18 cellular contexts compared by ENCODE assay signal in the genomic region with DNA sequence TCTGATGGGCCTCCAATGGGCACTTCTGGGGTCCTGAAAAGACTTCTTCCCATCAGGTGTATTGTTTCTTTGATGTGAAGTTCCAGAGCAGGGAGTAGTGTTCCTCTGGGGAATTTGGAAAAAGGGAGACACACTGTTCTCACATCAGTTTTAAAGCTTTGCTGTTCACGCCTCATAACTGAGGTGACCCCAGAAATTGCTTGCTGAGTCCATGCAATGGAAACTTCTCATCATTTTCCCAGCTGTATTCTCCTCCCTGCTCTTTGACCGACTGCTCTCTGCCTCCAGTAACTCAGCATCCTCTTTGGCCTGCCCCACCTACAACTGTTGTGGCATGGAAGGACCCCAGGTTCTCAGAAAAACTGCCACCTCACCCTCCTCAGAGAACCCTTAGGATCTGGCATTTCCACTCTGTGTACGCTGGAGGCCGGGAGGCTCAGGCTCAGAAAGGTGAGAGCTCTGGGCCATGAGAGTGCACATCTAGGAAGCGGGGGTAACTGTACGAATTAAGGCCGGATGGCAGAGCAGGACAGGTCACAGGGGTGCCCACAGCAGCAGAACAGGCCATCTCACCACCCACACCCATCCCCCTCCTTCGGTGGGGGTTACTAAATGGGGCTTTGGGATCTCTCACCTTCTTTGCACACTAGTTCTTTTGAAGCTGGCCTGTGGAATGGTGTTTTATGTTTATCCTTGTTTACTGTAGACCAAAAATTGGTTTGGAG. TPM values are rescaled to one million over a fixed set of nuclear protein-coding genes. Genes with fewer than 3 reads are reported as not detected.
DNase-seq lines count a peak whose midpoint lies in the region; ATAC-seq and TF ChIP-seq lines count a peak whose summit lies in the region.
"Had no signal": no experiment of that assay in that cellular context is flagged by ENCODE, and none has a peak within 500 bp of the region (broad histone marks: within the 10 kb centered on the region; RNA-seq: fewer than 3 reads in every experiment).

No MANE protein-coding gene starts in this region.

- H3K4me1 Mint-ChIP-seq in activated naive CD8-positive, alpha-beta T cell (ENCODE audit: low read depth), result peaks cover 19% of the 10 kb centered on the region
- peaks cover 28% of the 10 kb centered on the region for H3K4me1 Mint-ChIP-seq in activated naive CD8-positive, alpha-beta T cell treated with anti-CD3 and anti-CD28 coated beads, Interleukin-2, amount 50 U/mL, for 24 hours
- H3K4me1 Mint-ChIP-seq in activated T-helper 1 cell treated with anti-CD3 and anti-CD28 coated beads, Interleukin-12 subunit alpha, Interleukin-12 subunit beta, Interleukin-2, Interleukin-4 antibody, amounts not matched to agents 30 ng/mL and 10 ng/mL and 1 ng/mL, durations not matched to agents 14 hours and 24 hours and 36 hours (ENCODE audit: low read depth), result peaks cover 27% of the 10 kb centered on the region
- peaks cover 43% of the 10 kb centered on the region for H3K4me1 Mint-ChIP-seq in endothelial cell (ENCODE audit: unreplicated experiment)

- TF ChIP-seq CTCF in endothelial cell (IDR thresholded peaks at IDR 0.05; ENCODE audit: unreplicated experiment), result no peak

- H3K4me3 Mint-ChIP-seq in activated naive CD8-positive, alpha-beta T cell, result no peak overlapping the region
- H3K4me3 Mint-ChIP-seq in activated naive CD8-positive, alpha-beta T cell treated with anti-CD3 and anti-CD28 coated beads, Interleukin-2, amount 50 U/mL, for 24 hours, result no peak overlapping the region
- no peak overlapping the region for H3K4me3 Mint-ChIP-seq in activated T-helper 1 cell treated with anti-CD3 and anti-CD28 coated beads, Interleukin-12 subunit alpha, Interleukin-12 subunit beta, Interleukin-2, Interleukin-4 antibody, amounts not matched to agents 30 ng/mL and 10 ng/mL and 1 ng/mL, durations not matched to agents 14 hours and 24 hours and 36 hours
- H3K4me3 Mint-ChIP-seq in endothelial cell (ENCODE audit: unreplicated experiment), result no peak overlapping the region

- H3K9me3 Mint-ChIP-seq in activated naive CD8-positive, alpha-beta T cell (ENCODE audit: low read depth), result no peaks in the 10 kb centered on the region
- no peaks in the 10 kb centered on the region for H3K9me3 Mint-ChIP-seq in activated naive CD8-positive, alpha-beta T cell treated with anti-CD3 and anti-CD28 coated beads, Interleukin-2, amount 50 U/mL, for 24 hours
- H3K9me3 Mint-ChIP-seq in activated T-helper 1 cell treated with anti-CD3 and anti-CD28 coated beads, Interleukin-12 subunit alpha, Interleukin-12 subunit beta, Interleukin-2, Interleukin-4 antibody, amounts not matched to agents 30 ng/mL and 10 ng/mL and 1 ng/mL, durations not matched to agents 14 hours and 24 hours and 36 hours, result no peaks in the 10 kb centered on the region
- H3K9me3 Mint-ChIP-seq in endothelial cell (ENCODE audit: unreplicated experiment), result no peaks in the 10 kb centered on the region

- peaks cover 15% of the 10 kb centered on the region for H3K36me3 Mint-ChIP-seq in activated naive CD8-positive, alpha-beta T cell
- H3K36me3 Mint-ChIP-seq in activated naive CD8-positive, alpha-beta T cell treated with anti-CD3 and anti-CD28 coated beads, Interleukin-2, amount 50 U/mL, for 24 hours (ENCODE audit: low read depth), result peaks cover 73% of the 10 kb centered on the region
- peaks cover 62% of the 10 kb centered on the region for H3K36me3 Mint-ChIP-seq in activated T-helper 1 cell treated with anti-CD3 and anti-CD28 coated beads, Interleukin-12 subunit alpha, Interleukin-12 subunit beta, Interleukin-2, Interleukin-4 antibody, amounts not matched to agents 30 ng/mL and 10 ng/mL and 1 ng/mL, durations not matched to agents 14 hours and 24 hours and 36 hours (ENCODE audit: low read depth)
- peaks cover 45% of the 10 kb centered on the region for H3K36me3 Mint-ChIP-seq in endothelial cell (ENCODE audit: low read depth, unreplicated experiment)

- no peaks in the 10 kb centered on the region for H3K27me3 Mint-ChIP-seq in activated naive CD8-positive, alpha-beta T cell
- H3K27me3 Mint-ChIP-seq in activated naive CD8-positive, alpha-beta T cell treated with anti-CD3 and anti-CD28 coated beads, Interleukin-2, amount 50 U/mL, for 24 hours, result no peaks in the 10 kb centered on the region
- H3K27me3 Mint-ChIP-seq in activated T-helper 1 cell treated with anti-CD3 and anti-CD28 coated beads, Interleukin-12 subunit alpha, Interleukin-12 subunit beta, Interleukin-2, Interleukin-4 antibody, amounts not matched to agents 30 ng/mL and 10 ng/mL and 1 ng/mL, durations not matched to agents 14 hours and 24 hours and 36 hours (ENCODE audit: insufficient read depth), result no peaks in the 10 kb centered on the region
- H3K27me3 Mint-ChIP-seq in endothelial cell (ENCODE audit: unreplicated experiment), result peaks cover 7% of the 10 kb centered on the region

- H3K27ac Mint-ChIP-seq in activated naive CD8-positive, alpha-beta T cell, result peak overlapping the region; percentile 10
- no peak overlapping the region for H3K27ac Mint-ChIP-seq in activated naive CD8-positive, alpha-beta T cell treated with anti-CD3 and anti-CD28 coated beads, Interleukin-2, amount 50 U/mL, for 24 hours
- H3K27ac Mint-ChIP-seq in activated T-helper 1 cell treated with anti-CD3 and anti-CD28 coated beads, Interleukin-12 subunit alpha, Interleukin-12 subunit beta, Interleukin-2, Interleukin-4 antibody, amounts not matched to agents 30 ng/mL and 10 ng/mL and 1 ng/mL, durations not matched to agents 14 hours and 24 hours and 36 hours, result peak overlapping the region; percentile 64
- peak overlapping the region; percentile 61 for H3K27ac Mint-ChIP-seq in endothelial cell (ENCODE audit: unreplicated experiment)

- DNase-seq in activated naive CD8-positive, alpha-beta T cell treated with anti-CD3 and anti-CD28 coated beads, Interleukin-2, amount 50 U/mL, for 24 hours, result no peak
- DNase-seq in activated T-helper 1 cell treated with anti-CD3 and anti-CD28 coated beads, Interleukin-12 subunit alpha, Interleukin-12 subunit beta, Interleukin-2, Interleukin-4 antibody, amounts not matched to agents 30 ng/mL and 10 ng/mL and 1 ng/mL, durations not matched to agents 14 hours and 24 hours and 36 hours (ENCODE audit: low spot score), result no peak
- DNase-seq in endothelial cell (ENCODE audit: low spot score) (no peak), sciatic nerve (ENCODE audit: low spot score) (no peak), occipital lobe (lab: John Stamatoyannopoulos, UW) (no peak), dedifferentiated amniotic fluid mesenchymal stem cell (ENCODE audit: extremely low spot score) (no peak), amniotic stem cell (lab: John Stamatoyannopoulos, UW) (no peak)
- DNase-seq: BE2C, DMS53, GDM1, Kasumi-1, MG63, NCI-H1417, NCI-H1694 treated with DMSO at 0.1 percent for 48 hours, NCI-H446, NCI-H526 had no signal

- intact Hi-C loops in activated T-helper 1 cell treated with anti-CD3 and anti-CD28 coated beads, Interleukin-12 subunit alpha, Interleukin-12 subunit beta, Interleukin-2, Interleukin-4 antibody, amounts not matched to agents 30 ng/mL and 10 ng/mL and 1 ng/mL, durations not matched to agents 14 hours and 24 hours and 36 hours (cut with micrococcal nuclease), result no loop called here
- intact Hi-C loops in sciatic nerve (cut with DNase I), result no loop called here

- ATAC-seq in activated naive CD8-positive, alpha-beta T cell treated with anti-CD3 and anti-CD28 coated beads, Interleukin-2, amount 50 U/mL, for 24 hours, result no peak
- peak; percentile 77 for ATAC-seq in sciatic nerve
- ATAC-seq: A549 had no signal

RNA-seq across cellular contexts. Expression of gene STX6, which starts 51.2 kb away (rescaled TPM):
- total RNA-seq in activated T-helper 1 cell treated with anti-CD3 and anti-CD28 coated beads, Interleukin-12 subunit alpha, Interleukin-12 subunit beta, Interleukin-2, Interleukin-4 antibody, amounts not matched to agents 30 ng/mL and 10 ng/mL and 1 ng/mL, durations not matched to agents 14 hours and 24 hours and 36 hours, result 32.5 and 33.1 TPM in 2 replicates
- total RNA-seq in endothelial cell (ENCODE audit: unreplicated experiment) (60.2 TPM), sciatic nerve (31.8 TPM), occipital lobe (86.9 TPM)

RNA-seq across cellular contexts. Expression of gene KIAA1614, which starts 58.7 kb away (rescaled TPM):
- 0.16 and 0.17 TPM in 2 replicates for total RNA-seq in activated T-helper 1 cell treated with anti-CD3 and anti-CD28 coated beads, Interleukin-12 subunit alpha, Interleukin-12 subunit beta, Interleukin-2, Interleukin-4 antibody, amounts not matched to agents 30 ng/mL and 10 ng/mL and 1 ng/mL, durations not matched to agents 14 hours and 24 hours and 36 hours
- total RNA-seq in endothelial cell (ENCODE audit: unreplicated experiment) (2.6 TPM), sciatic nerve (14.9 TPM), occipital lobe (5.6 TPM)
